In genomic region chr18:46419391-46420141, GRCh38 we compare ENCODE assay signal across 13 cellular contexts.
DNase-seq lines count a peak whose midpoint lies in the region; ATAC-seq and TF ChIP-seq lines count a peak whose summit lies in the region.
"Had no signal": no experiment of that assay in that cellular context is flagged by ENCODE, and none has a peak within 500 bp of the region (broad histone marks: within the 10 kb centered on the region; RNA-seq: fewer than 3 reads in every experiment).

No MANE protein-coding gene starts in this region.

- no peaks in the 10 kb centered on the region for H3K9me3 ChIP-seq in esophagus squamous epithelium
- H3K9me3 ChIP-seq: SJCRH30 had no signal

- peak overlapping the region in 3 of 4 donors; percentile 21 to 56 (median 47) for H3K27ac ChIP-seq in esophagus squamous epithelium
- H3K27ac ChIP-seq: SJCRH30 had no signal

- no peak for TF ChIP-seq CTCF in esophagus squamous epithelium (IDR thresholded peaks at IDR 0.05)
- TF ChIP-seq CTCF in natural killer cell (IDR thresholded peaks at IDR 0.05): no peak
- TF ChIP-seq CTCF in type B pancreatic cell (conservative IDR thresholded peaks at IDR 0.05): no peak
- no peak for TF ChIP-seq CTCF in CD14-positive monocyte (IDR thresholded peaks at IDR 0.05)

- H3K4me1 Mint-ChIP-seq in natural killer cell: peaks cover 73 to 79% of the 10 kb centered on the region in 2 donors
- peaks cover 52% of the 10 kb centered on the region for H3K4me1 Mint-ChIP-seq in type B pancreatic cell (ENCODE audit: unreplicated experiment)
- H3K4me1 Mint-ChIP-seq in CD14-positive monocyte: no peaks in the 10 kb centered on the region
- H3K4me1 Mint-ChIP-seq: activated naive CD4-positive, alpha-beta T cell treated with anti-CD3 and anti-CD28 coated beads, Interleukin-2, amount 10 ng/mL, durations not matched to agents 7 days and 5 days had no signal

- intact Hi-C loops in cardiac septum (cut with DNase I) (loop anchor here (5.0 to 10.0 kb wide), 2 partner anchors 68 to 245 kb away; a partner anchor contains a TSS), Right ventricle myocardium superior (cut with DNase I) (no loop called here), esophagus squamous epithelium (cut with DNase I) (no loop called here), natural killer cell (cut with micrococcal nuclease) (no loop called here), CD14-positive monocyte (cut with micrococcal nuclease) (no loop called here)

- no peaks in the 10 kb centered on the region for H3K36me3 Mint-ChIP-seq in natural killer cell
- H3K36me3 Mint-ChIP-seq in type B pancreatic cell: peaks cover 12% of the 10 kb centered on the region
- H3K36me3 Mint-ChIP-seq in CD14-positive monocyte: no peaks in the 10 kb centered on the region
- H3K36me3 Mint-ChIP-seq: activated naive CD4-positive, alpha-beta T cell treated with anti-CD3 and anti-CD28 coated beads, Interleukin-2, amount 10 ng/mL, durations not matched to agents 7 days and 5 days; naive thymus-derived CD8-positive, alpha-beta T cell had no signal

- H3K4me1 ChIP-seq in esophagus squamous epithelium: peaks cover 8 to 66% (median 33%) of the 10 kb centered on the region in 3 donors

- DNase-seq in cardiac septum (ENCODE audit: low spot score) (peak; percentile 49), Right ventricle myocardium superior (no peak), esophagus squamous epithelium (lab: John Stamatoyannopoulos, UW) (no peak), natural killer cell (no peak), type B pancreatic cell (ENCODE audit: extremely low spot score, unreplicated experiment) (no peak), CD14-positive monocyte (ENCODE audit: low spot score) (no peak)
- no peak for DNase-seq in stimulated activated CD4-positive, alpha-beta T cell treated with anti-CD3 and anti-CD28 coated beads, Interleukin-12 subunit alpha, Interleukin-12 subunit beta, amount 100 ng/mL, for 4 hours
- DNase-seq: activated naive CD4-positive, alpha-beta T cell treated with anti-CD3 and anti-CD28 coated beads, Interleukin-2, amount 10 ng/mL, durations not matched to agents 7 days and 5 days; COR-L47; naive thymus-derived CD8-positive, alpha-beta T cell; NCI-H2171 treated with DMSO at 0.1 percent for 48 hours; SJCRH30 had no signal

- 72 to 82% methylated on average over 7 to 8 of the region's 12 CpGs for WGBS in esophagus squamous epithelium, 2 donors

- no peaks in the 10 kb centered on the region for H3K27me3 ChIP-seq in esophagus squamous epithelium
- H3K27me3 ChIP-seq: SJCRH30 had no signal

- no peak for TF ChIP-seq POLR2A in esophagus squamous epithelium (IDR thresholded peaks at IDR 0.05)

- H3K4me3 ChIP-seq in esophagus squamous epithelium: no peak overlapping the region
- H3K4me3 ChIP-seq: SJCRH30 had no signal

- peak overlapping the region; percentile 26 to 39 for H3K27ac Mint-ChIP-seq in natural killer cell
- no peak overlapping the region for H3K27ac Mint-ChIP-seq in type B pancreatic cell
- H3K27ac Mint-ChIP-seq in CD14-positive monocyte: no peak overlapping the region
- H3K27ac Mint-ChIP-seq: activated naive CD4-positive, alpha-beta T cell treated with anti-CD3 and anti-CD28 coated beads, Interleukin-2, amount 10 ng/mL, durations not matched to agents 7 days and 5 days had no signal

- H3K36me3 ChIP-seq in esophagus squamous epithelium: no peaks in the 10 kb centered on the region
- H3K36me3 ChIP-seq: SJCRH30 had no signal

- H3K9me3 Mint-ChIP-seq in natural killer cell (no peaks in the 10 kb centered on the region), type B pancreatic cell (no peaks in the 10 kb centered on the region), CD14-positive monocyte (no peaks in the 10 kb centered on the region)
- H3K9me3 Mint-ChIP-seq: activated naive CD4-positive, alpha-beta T cell treated with anti-CD3 and anti-CD28 coated beads, Interleukin-2, amount 10 ng/mL, durations not matched to agents 7 days and 5 days; naive thymus-derived CD8-positive, alpha-beta T cell had no signal

- no peak overlapping the region for H3K4me3 Mint-ChIP-seq in natural killer cell
- peak overlapping the region; percentile 7 for H3K4me3 Mint-ChIP-seq in type B pancreatic cell
- no peak overlapping the region for H3K4me3 Mint-ChIP-seq in CD14-positive monocyte
- H3K4me3 Mint-ChIP-seq: activated naive CD4-positive, alpha-beta T cell treated with anti-CD3 and anti-CD28 coated beads, Interleukin-2, amount 10 ng/mL, durations not matched to agents 7 days and 5 days; naive thymus-derived CD8-positive, alpha-beta T cell had no signal

- H3K27me3 Mint-ChIP-seq in natural killer cell (ENCODE audit: low read depth in 2 of 2): no peaks in the 10 kb centered on the region
- no peaks in the 10 kb centered on the region for H3K27me3 Mint-ChIP-seq in type B pancreatic cell
- peaks cover 2 to 5% (median 4%) of the 10 kb centered on the region in 3 donors for H3K27me3 Mint-ChIP-seq in CD14-positive monocyte (ENCODE audit: low read depth in 3 of 3)
- H3K27me3 Mint-ChIP-seq: naive thymus-derived CD8-positive, alpha-beta T cell had no signal

- ATAC-seq in Right ventricle myocardium superior (ENCODE audit: poor library complexity) (no peak), natural killer cell (peak in 1 of 3 donors; percentile 47), GM19023 (IDR thresholded peaks at IDR 0.05; ENCODE audit: unreplicated experiment) (no peak)
- ATAC-seq: naive thymus-derived CD8-positive, alpha-beta T cell had no signal

Comparison
In these comparisons a context has a peak if more than half of its experiments do, and no peak if none do; other contexts are left out.
1. H3K27ac Mint-ChIP-seq: peak in natural killer cell (2 of 2); none in type B pancreatic cell (single experiment) and CD14-positive monocyte (0 of 7).